Comparison of ENCODE assay signal across 23 cellular contexts in the genomic region with DNA sequence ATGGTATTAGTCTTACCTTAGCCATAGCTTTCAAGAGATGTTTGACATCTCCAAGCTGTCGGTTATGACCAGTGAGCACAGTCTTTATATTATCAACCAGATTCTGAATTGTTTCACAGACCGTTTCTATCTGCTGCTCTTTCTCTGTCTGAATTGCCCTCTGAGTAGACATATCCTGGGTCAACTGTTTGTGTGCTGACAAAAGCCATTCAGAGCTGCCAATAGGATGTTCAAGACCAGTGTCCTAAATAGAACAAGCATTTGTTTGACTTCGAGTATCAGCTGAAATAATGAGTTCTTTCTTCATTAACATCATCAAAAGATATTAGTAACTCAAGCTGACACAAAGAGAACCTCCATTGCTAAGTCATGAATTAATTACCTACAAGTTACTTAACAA. TPM values are rescaled to one million over a fixed set of nuclear protein-coding genes. Genes with fewer than 3 reads are reported as not detected.
DNase-seq lines count a peak whose midpoint lies in the region; ATAC-seq and TF ChIP-seq lines count a peak whose summit lies in the region.
"Had no signal": no experiment of that assay in that cellular context is flagged by ENCODE, and none has a peak within 500 bp of the region (broad histone marks: within the 10 kb centered on the region; RNA-seq: fewer than 3 reads in every experiment).

No MANE protein-coding gene starts in this region.

- CTCF ChIA-PET in activated CD4-positive, alpha-beta T cell treated with anti-CD3 and anti-CD28 coated beads for 36 hours (lab: Charles Lee), result interaction anchor here (0.7 to 2.7 kb wide), 5 partner anchors 10 to 23 kb away, joined by 3 to 18 read pairs (median 4); a partner anchor contains a TSS
- CTCF ChIA-PET in CD8-positive, alpha-beta T cell (lab: Charles Lee), result interaction anchor here (0.9 to 2.4 kb wide), 2 partner anchors 15 to 20 kb away, joined by 3 to 8 read pairs; a partner anchor contains a TSS

- H3K9me3 Mint-ChIP-seq in activated CD4-positive, alpha-beta T cell treated with anti-CD3 and anti-CD28 coated beads for 36 hours (ENCODE audit: low read depth), result no peaks in the 10 kb centered on the region
- H3K9me3 Mint-ChIP-seq in CD8-positive, alpha-beta T cell, result peaks cover 2% of the 10 kb centered on the region
- H3K9me3 Mint-ChIP-seq: H9 had no signal

- H3K9me3 ChIP-seq in CD8-positive, alpha-beta T cell (ENCODE audit: low read length), result no peaks in the 10 kb centered on the region
- no peaks in the 10 kb centered on the region for H3K9me3 ChIP-seq in psoas muscle
- H3K9me3 ChIP-seq: SJSA1 had no signal

- H3K4me1 ChIP-seq in CD8-positive, alpha-beta T cell (ENCODE audit: insufficient read depth, low read length), result no peaks in the 10 kb centered on the region
- H3K4me1 ChIP-seq in psoas muscle, result peaks cover 32% of the 10 kb centered on the region
- H3K4me1 ChIP-seq: SJSA1 had no signal

- no peaks in the 10 kb centered on the region for H3K27me3 ChIP-seq in CD8-positive, alpha-beta T cell (ENCODE audit: insufficient read depth, low read length)
- no peaks in the 10 kb centered on the region for H3K27me3 ChIP-seq in psoas muscle (ENCODE audit: insufficient read depth in 3 of 3, low read length in 2 of 3)
- H3K27me3 ChIP-seq: SJSA1 had no signal

- intact Hi-C loops in activated CD4-positive, alpha-beta T cell treated with anti-CD3 and anti-CD28 coated beads for 36 hours (cut with DNase I, micrococcal nuclease), result no loop called here
- intact Hi-C loops in CD8-positive, alpha-beta T cell (cut with DNase I, micrococcal nuclease), result no loop called here
- intact Hi-C loops in psoas muscle (cut with DNase I), result loop anchor here (1.0 to 5.0 kb wide), 2 partner anchors 17 to 36 kb away; no protein-coding TSS in a partner anchor

- H3K27ac Mint-ChIP-seq in activated CD4-positive, alpha-beta T cell treated with anti-CD3 and anti-CD28 coated beads for 36 hours, result peak overlapping the region; percentile 25
- H3K27ac Mint-ChIP-seq in CD8-positive, alpha-beta T cell, result peak overlapping the region; percentile 37
- H3K27ac Mint-ChIP-seq: H9 had no signal

- TF ChIP-seq CTCF in CD8-positive, alpha-beta T cell (IDR thresholded peaks at IDR 0.05), result no peak
- no peak for TF ChIP-seq CTCF in psoas muscle (IDR thresholded peaks at IDR 0.05)

- no peaks in the 10 kb centered on the region for H3K27me3 Mint-ChIP-seq in activated CD4-positive, alpha-beta T cell treated with anti-CD3 and anti-CD28 coated beads for 36 hours
- H3K27me3 Mint-ChIP-seq in CD8-positive, alpha-beta T cell (ENCODE audit: low read depth), result no peaks in the 10 kb centered on the region

- WGBS in psoas muscle, 3 donors, result 37 to 47% (median 40%) methylated on average over 3 of the region's 3 CpGs

- H3K36me3 Mint-ChIP-seq in activated CD4-positive, alpha-beta T cell treated with anti-CD3 and anti-CD28 coated beads for 36 hours (ENCODE audit: low read depth), result peaks cover 47% of the 10 kb centered on the region
- peaks cover 68% of the 10 kb centered on the region for H3K36me3 Mint-ChIP-seq in CD8-positive, alpha-beta T cell

- H3K36me3 ChIP-seq in CD8-positive, alpha-beta T cell (ENCODE audit: insufficient read depth, low read length), result peaks cover 35% of the 10 kb centered on the region
- H3K36me3 ChIP-seq in psoas muscle (ENCODE audit: insufficient read depth in 1 of 2, low read depth in 1 of 2), result peaks cover 7 to 91% of the 10 kb centered on the region in 2 donors

- no peak overlapping the region for H3K4me3 Mint-ChIP-seq in activated CD4-positive, alpha-beta T cell treated with anti-CD3 and anti-CD28 coated beads for 36 hours
- H3K4me3 Mint-ChIP-seq in CD8-positive, alpha-beta T cell, result no peak overlapping the region
- H3K4me3 Mint-ChIP-seq: H9 had no signal

- no peak overlapping the region for H3K27ac ChIP-seq in CD8-positive, alpha-beta T cell (ENCODE audit: low read depth, low read length)
- H3K27ac ChIP-seq in psoas muscle, result peak overlapping the region; percentile 59
- H3K27ac ChIP-seq: 22Rv1, GM23248, SJSA1 had no signal

- H3K4me3 ChIP-seq in CD8-positive, alpha-beta T cell (ENCODE audit: low read depth, low read length), result no peak overlapping the region
- no peak overlapping the region for H3K4me3 ChIP-seq in psoas muscle
- H3K4me3 ChIP-seq: GM23248, SJSA1 had no signal

- POLR2A ChIA-PET in activated CD4-positive, alpha-beta T cell treated with anti-CD3 and anti-CD28 coated beads for 36 hours (lab: Charles Lee), result no interaction called here
- POLR2A ChIA-PET in CD8-positive, alpha-beta T cell (lab: Charles Lee), result interaction anchor here (1.1 to 4.3 kb wide), 2 partner anchors 14 to 26 kb away, joined by 3 to 18 read pairs; a partner anchor contains a TSS

- H3K4me1 Mint-ChIP-seq in activated CD4-positive, alpha-beta T cell treated with anti-CD3 and anti-CD28 coated beads for 36 hours, result peaks cover 12% of the 10 kb centered on the region
- H3K4me1 Mint-ChIP-seq in CD8-positive, alpha-beta T cell (ENCODE audit: low read depth), result peaks cover 13% of the 10 kb centered on the region
- H3K4me1 Mint-ChIP-seq: H9 had no signal

- DNase-seq in activated CD4-positive, alpha-beta T cell treated with anti-CD3 and anti-CD28 coated beads for 36 hours, result no peak
- no peak for DNase-seq in activated CD4-positive, alpha-beta T cell treated with anti-CD3 and anti-CD28 coated beads for 4 hours
- no peak for DNase-seq in CD8-positive, alpha-beta T cell
- DNase-seq in globus pallidus (ENCODE audit: low spot score) (peak; percentile 82), psoas muscle (no peak), NCI-H1930 (lab: John Stamatoyannopoulos, UW) (no peak), OCI-M1 (lab: John Stamatoyannopoulos, UW) (no peak)
- DNase-seq in stimulated activated naive CD4-positive, alpha-beta T cell treated with Interleukin-2 at 50 U/mL for 16 hours (lab: John Stamatoyannopoulos, UW), result no peak
- DNase-seq: ACHN, GM23248, H9, Kasumi-1, NCI-H1105, NCI-H146, NCI-H2029, NCI-H446, NCI-H524 treated with DMSO at 0.1 percent for 48 hours, NCI-H774, PC-3 had no signal

- ATAC-seq in activated CD4-positive, alpha-beta T cell treated with anti-CD3 and anti-CD28 coated beads for 36 hours, result no peak
- ATAC-seq in CD8-positive, alpha-beta T cell, result no peak
- no peak for ATAC-seq in psoas muscle
- ATAC-seq: HepG2, PC-3, Right ventricle myocardium inferior had no signal

RNA-seq across cellular contexts. Expression of a gene that starts 14.9 kb away (rescaled TPM):
- 100 to 1,000 TPM in 1 of 2 experiments, 10 to 100 TPM in 1; 92.0 to 102 TPM for total RNA-seq in activated CD4-positive, alpha-beta T cell treated with anti-CD3 and anti-CD28 coated beads for 36 hours
- 100 to 1,000 TPM; 137 to 138 TPM for total RNA-seq in CD8-positive, alpha-beta T cell
- 10 to 100 TPM; 13.2 to 24.6 (median 15.1) TPM for total RNA-seq in psoas muscle
- polyA plus RNA-seq in psoas muscle, result 10 to 100 TPM; 15.9 to 22.7 (median 20.1) TPM

RNA-seq across cellular contexts. Expression of a gene that starts 26.2 kb away (rescaled TPM):
- total RNA-seq in activated CD4-positive, alpha-beta T cell treated with anti-CD3 and anti-CD28 coated beads for 36 hours, result 1,000 to 10,000 TPM; 1,904 to 2,150 TPM
- 1,000 to 10,000 TPM; 3,671 to 3,755 TPM for total RNA-seq in CD8-positive, alpha-beta T cell
- total RNA-seq in psoas muscle, result 1,000 to 10,000 TPM in 2 of 4 donors, 100 to 1,000 TPM in 2; 822 to 1,272 (median 1,015) TPM
- polyA plus RNA-seq in psoas muscle, result 1,000 to 10,000 TPM; 2,392 to 3,567 (median 3,085) TPM

Comparison
In these comparisons a context has a peak if more than half of its experiments do, and no peak if none do; other contexts are left out.
1. intact Hi-C loops: an anchor here in psoas muscle (1.0 to 5.0 kb wide); none called in activated CD4-positive, alpha-beta T cell treated with anti-CD3 and anti-CD28 coated beads for 36 hours and CD8-positive, alpha-beta T cell.